In genomic region chr14:95300002-95300696, GRCh38 we compare ENCODE assay signal across 16 cellular contexts. TPM values are rescaled to one million over a fixed set of nuclear protein-coding genes. Genes with fewer than 3 reads are reported as not detected.
DNase-seq lines count a peak whose midpoint lies in the region; ATAC-seq and TF ChIP-seq lines count a peak whose summit lies in the region.
"Had no signal": no experiment of that assay in that cellular context is flagged by ENCODE, and none has a peak within 500 bp of the region (broad histone marks: within the 10 kb centered on the region; RNA-seq: fewer than 3 reads in every experiment).

No MANE protein-coding gene starts in this region.

- H3K27me3 ChIP-seq in thyroid gland (no peaks in the 10 kb centered on the region), BE2C (no peaks in the 10 kb centered on the region)
- H3K27me3 ChIP-seq: transverse colon had no signal

- TF ChIP-seq CTCF in thyroid gland (IDR thresholded peaks at IDR 0.05) (no peak), BE2C (IDR thresholded peaks at IDR 0.05; ENCODE audit: low read depth, low read length) (no peak)

- H3K36me3 ChIP-seq in thyroid gland (no peaks in the 10 kb centered on the region), BE2C (no peaks in the 10 kb centered on the region)
- H3K36me3 ChIP-seq: esophagus squamous epithelium, left lung, transverse colon had no signal

- WGBS in thyroid gland, 2 donors, result 45 to 66% methylated on average over 12 of the region's 12 CpGs

- no peak overlapping the region for H3K4me3 ChIP-seq in thyroid gland (replicated peaks in 1 of 3)
- no peak overlapping the region for H3K4me3 ChIP-seq in BE2C (ENCODE audit: low read depth, low read length)
- H3K4me3 ChIP-seq: esophagus squamous epithelium, left lung, transverse colon had no signal

- peaks cover 22 to 36% of the 10 kb centered on the region in 2 donors for H3K4me1 ChIP-seq in thyroid gland
- peaks cover 14% of the 10 kb centered on the region for H3K4me1 ChIP-seq in BE2C
- H3K4me1 ChIP-seq: left lung had no signal

- no peak for TF ChIP-seq POLR2A in thyroid gland (IDR thresholded peaks at IDR 0.05)

- peak; percentile 11 for ATAC-seq in Right ventricle myocardium inferior
- ATAC-seq: left lung had no signal

- H3K9me3 ChIP-seq in thyroid gland (no peaks in the 10 kb centered on the region), BE2C (no peaks in the 10 kb centered on the region)
- H3K9me3 ChIP-seq: esophagus squamous epithelium, left lung, SK-N-SH had no signal

- intact Hi-C loops in Right ventricle myocardium inferior (cut with DNase I), result no loop called here
- intact Hi-C loops in cardiac septum (cut with DNase I), result no loop called here
- intact Hi-C loops in thyroid gland (cut with DNase I), result no loop called here

- DNase-seq in Right ventricle myocardium inferior (ENCODE audit: missing footprints), result no peak
- no peak for DNase-seq in cardiac septum (ENCODE audit: low spot score)
- DNase-seq in NCI-H526 treated with DMSO at 0.1 percent for 48 hours (lab: John Stamatoyannopoulos, UW), result peak; percentile 67
- DNase-seq in left kidney (ENCODE audit: low read depth, low spot score), result peak; percentile 79
- DNase-seq in thyroid gland, result peak; percentile 75 to 78
- DNase-seq in NCI-H2171 (lab: John Stamatoyannopoulos, UW), result no peak
- no peak for DNase-seq in stimulated activated CD4-positive, alpha-beta T cell treated with anti-CD3 and anti-CD28 coated beads, Interleukin-1b, Interleukin-23, amount 100 ng/mL, for 48 hours
- no peak for DNase-seq in BE2C
- DNase-seq: activated CD4-positive, alpha-beta memory T cell treated with anti-CD3 and anti-CD28 coated beads for 36 hours; esophagus squamous epithelium; GOT3; left lung; MV-4-11; NCI-H2227 treated with DMSO at 0.1 percent for 48 hours; SK-N-SH; transverse colon had no signal

- peak overlapping the region in 1 of 3 donors; percentile 47 for H3K27ac ChIP-seq in thyroid gland
- H3K27ac ChIP-seq: left lung, transverse colon had no signal

RNA-seq across cellular contexts. Expression of gene CLMN, which starts 19.6 kb away (rescaled TPM):
- total RNA-seq in Right ventricle myocardium inferior (7.6 TPM), cardiac septum (6.0 TPM), thyroid gland (10 to 100 TPM; 15.3 to 29.9 (median 17.8) TPM)
- 3.2 TPM for polyA plus RNA-seq in BE2C (2012; ENCODE audit: insufficient read depth, insufficient read length, low read depth)

Comparison
In these comparisons a context has a peak if more than half of its experiments do, and no peak if none do; other contexts are left out.
1. DNase-seq: peak in NCI-H526 treated with DMSO at 0.1 percent for 48 hours (single experiment), left kidney (single experiment) and thyroid gland (2 of 2); none in Right ventricle myocardium inferior (single experiment), cardiac septum (single experiment), NCI-H2171 (single experiment), stimulated activated CD4-positive, alpha-beta T cell treated with anti-CD3 and anti-CD28 coated beads, Interleukin-1b, Interleukin-23, amount 100 ng/mL, for 48 hours (single experiment) and BE2C (single experiment).